Comparison of ENCODE assay signal across 15 cellular contexts in genomic region chr3:126102530-126102951, GRCh38. TPM values are rescaled to one million over a fixed set of nuclear protein-coding genes. Genes with fewer than 3 reads are reported as not detected.
DNase-seq lines count a peak whose midpoint lies in the region; ATAC-seq and TF ChIP-seq lines count a peak whose summit lies in the region.
"Had no signal": no experiment of that assay in that cellular context is flagged by ENCODE, and none has a peak within 500 bp of the region (broad histone marks: within the 10 kb centered on the region; RNA-seq: fewer than 3 reads in every experiment).

No MANE protein-coding gene starts in this region.

- TF ChIP-seq CTCF in heart right ventricle (IDR thresholded peaks at IDR 0.05) (no peak), glutamatergic neuron (IDR thresholded peaks at IDR 0.05; ENCODE audit: partially characterized antibody, unreplicated experiment) (no peak)

- H3K36me3 Mint-ChIP-seq in glutamatergic neuron (ENCODE audit: unreplicated experiment) = no peaks in the 10 kb centered on the region

- H3K36me3 ChIP-seq in heart right ventricle = peaks cover 0 to 4% (median 0%) of the 10 kb centered on the region in 9 donors
- H3K36me3 ChIP-seq: Peyer's patch had no signal

- H3K27ac Mint-ChIP-seq in glutamatergic neuron (ENCODE audit: unreplicated experiment) = no peak overlapping the region
- peak overlapping the region in 1 of 2 donors; percentile 92 for H3K27ac Mint-ChIP-seq in stimulated activated naive CD8-positive, alpha-beta T cell treated with anti-CD3 and anti-CD28 coated beads, Interleukin-15, amount 100 ng/mL, for 72 hours
- H3K27ac Mint-ChIP-seq: activated CD4-positive, alpha-beta T cell treated with anti-CD3 and anti-CD28 coated beads, Interleukin-2, amount 10 ng/mL, durations not matched to agents 24 days and 14 days; natural killer cell; T-helper 17 cell had no signal

- intact Hi-C loops in heart right ventricle (cut with DNase I) = no loop called here
- intact Hi-C loops in posterior vena cava (cut with DNase I) = no loop called here

- H3K4me3 ChIP-seq in heart right ventricle = no peak overlapping the region
- H3K4me3 ChIP-seq: Peyer's patch, smooth muscle cell had no signal

- peaks cover 9 to 38% (median 26%) of the 10 kb centered on the region in 9 donors for H3K4me1 ChIP-seq in heart right ventricle
- H3K4me1 ChIP-seq: Peyer's patch had no signal

- 40 to 48% methylated on average over 5 of the region's 5 CpGs for WGBS in heart right ventricle, 2 donors

- peak in 7 of 8 donors; percentile 30 to 81 (median 61) for ATAC-seq in heart right ventricle
- no peak for ATAC-seq in stimulated activated naive CD8-positive, alpha-beta T cell treated with anti-CD3 and anti-CD28 coated beads, Interleukin-15, amount 100 ng/mL, for 72 hours
- ATAC-seq: natural killer cell, T-helper 17 cell had no signal

- no peak overlapping the region for H3K4me3 Mint-ChIP-seq in glutamatergic neuron (ENCODE audit: unreplicated experiment)
- no peak overlapping the region for H3K4me3 Mint-ChIP-seq in stimulated activated naive CD8-positive, alpha-beta T cell treated with anti-CD3 and anti-CD28 coated beads, Interleukin-15, amount 100 ng/mL, for 72 hours
- H3K4me3 Mint-ChIP-seq: activated CD4-positive, alpha-beta T cell treated with anti-CD3 and anti-CD28 coated beads, Interleukin-2, amount 10 ng/mL, durations not matched to agents 24 days and 14 days; natural killer cell; T-helper 17 cell had no signal

- no peaks in the 10 kb centered on the region for H3K9me3 ChIP-seq in heart right ventricle
- H3K9me3 ChIP-seq: Peyer's patch had no signal

- no peaks in the 10 kb centered on the region for H3K27me3 ChIP-seq in heart right ventricle
- H3K27me3 ChIP-seq: Peyer's patch had no signal

- H3K4me1 Mint-ChIP-seq in glutamatergic neuron (ENCODE audit: low read depth, unreplicated experiment) = no peaks in the 10 kb centered on the region
- no peaks in the 10 kb centered on the region for H3K4me1 Mint-ChIP-seq in stimulated activated naive CD8-positive, alpha-beta T cell treated with anti-CD3 and anti-CD28 coated beads, Interleukin-15, amount 100 ng/mL, for 72 hours
- H3K4me1 Mint-ChIP-seq: activated CD4-positive, alpha-beta T cell treated with anti-CD3 and anti-CD28 coated beads, Interleukin-2, amount 10 ng/mL, durations not matched to agents 24 days and 14 days; natural killer cell had no signal

- DNase-seq in AG08396 (ENCODE audit: low spot score) = peak; percentile 45
- peak; percentile 10 for DNase-seq in amniotic epithelial cell (ENCODE audit: low read depth)
- DNase-seq in heart right ventricle = peak; percentile 31 to 35
- DNase-seq in posterior vena cava (ENCODE audit: low spot score) = peak; percentile 82
- no peak for DNase-seq in RPMI8226
- DNase-seq in glutamatergic neuron = no peak
- DNase-seq in stimulated activated CD4-positive, alpha-beta T cell treated with anti-CD3 and anti-CD28 coated beads, Interleukin-4, amount 100 ng/mL, for 4 hours = no peak
- DNase-seq in stimulated activated naive CD8-positive, alpha-beta T cell treated with anti-CD3 and anti-CD28 coated beads, Interleukin-15, amount 100 ng/mL, for 72 hours = no peak
- DNase-seq: activated CD4-positive, alpha-beta T cell treated with anti-CD3 and anti-CD28 coated beads, Interleukin-2, amount 10 ng/mL, durations not matched to agents 24 days and 14 days; DMS153; MM.1S; Peyer's patch had no signal

- peaks cover 3% of the 10 kb centered on the region for H3K27me3 Mint-ChIP-seq in glutamatergic neuron (ENCODE audit: unreplicated experiment)
- H3K27me3 Mint-ChIP-seq in stimulated activated naive CD8-positive, alpha-beta T cell treated with anti-CD3 and anti-CD28 coated beads, Interleukin-15, amount 100 ng/mL, for 72 hours = no peaks in the 10 kb centered on the region
- H3K27me3 Mint-ChIP-seq: activated CD4-positive, alpha-beta T cell treated with anti-CD3 and anti-CD28 coated beads, Interleukin-2, amount 10 ng/mL, durations not matched to agents 24 days and 14 days had no signal

- H3K9me3 Mint-ChIP-seq in glutamatergic neuron (ENCODE audit: unreplicated experiment) = peaks cover 5% of the 10 kb centered on the region
- H3K9me3 Mint-ChIP-seq in stimulated activated naive CD8-positive, alpha-beta T cell treated with anti-CD3 and anti-CD28 coated beads, Interleukin-15, amount 100 ng/mL, for 72 hours = peaks cover 3 to 8% of the 10 kb centered on the region in 2 donors
- H3K9me3 Mint-ChIP-seq: activated CD4-positive, alpha-beta T cell treated with anti-CD3 and anti-CD28 coated beads, Interleukin-2, amount 10 ng/mL, durations not matched to agents 24 days and 14 days; natural killer cell had no signal

- peak overlapping the region in 9 of 10 donors; percentile 6 to 75 (median 46) for H3K27ac ChIP-seq in heart right ventricle
- H3K27ac ChIP-seq: Peyer's patch had no signal

RNA-seq across cellular contexts. Expression of gene SLC41A3, which starts 18.6 kb away (rescaled TPM):
- total RNA-seq in heart right ventricle (10 to 100 TPM; 29.4 to 48.2 (median 40.1) TPM), posterior vena cava (10 to 100 TPM; 44.7 to 49.0 TPM), glutamatergic neuron (ENCODE audit: unreplicated experiment) (38.6 TPM)
- 10 to 100 TPM; 28.6 to 49.5 TPM for polyA plus RNA-seq in heart right ventricle

Comparison
In these comparisons a context has a peak if more than half of its experiments do, and no peak if none do; other contexts are left out.
1. DNase-seq: peak in AG08396 (single experiment), amniotic epithelial cell (single experiment), heart right ventricle (2 of 2) and posterior vena cava (single experiment); none in RPMI8226 (single experiment), glutamatergic neuron (single experiment), stimulated activated CD4-positive, alpha-beta T cell treated with anti-CD3 and anti-CD28 coated beads, Interleukin-4, amount 100 ng/mL, for 4 hours (0 of 2) and stimulated activated naive CD8-positive, alpha-beta T cell treated with anti-CD3 and anti-CD28 coated beads, Interleukin-15, amount 100 ng/mL, for 72 hours (0 of 2).